Comparison of ENCODE assay signal across 24 cellular contexts in genomic region chr13:110334841-110335490, GRCh38. TPM values are rescaled to one million over a fixed set of nuclear protein-coding genes. Genes with fewer than 3 reads are reported as not detected.
DNase-seq lines count a peak whose midpoint lies in the region; ATAC-seq and TF ChIP-seq lines count a peak whose summit lies in the region.
"Had no signal": no experiment of that assay in that cellular context is flagged by ENCODE, and none has a peak within 500 bp of the region (broad histone marks: within the 10 kb centered on the region; RNA-seq: fewer than 3 reads in every experiment).

No MANE protein-coding gene starts in this region.

- TF ChIP-seq CTCF in A673 (conservative IDR thresholded peaks at IDR 0.05; ENCODE audit: low read depth, low read length) (no peak), esophagus squamous epithelium (IDR thresholded peaks at IDR 0.05) (no peak), prostate gland (IDR thresholded peaks at IDR 0.05) (no peak), omental fat pad (IDR thresholded peaks at IDR 0.05) (no peak)

- H3K9me3 ChIP-seq in A673 (ENCODE audit: low read depth, low read length, poor library complexity, severe bottlenecking), result no peaks in the 10 kb centered on the region
- peaks cover 7% of the 10 kb centered on the region for H3K9me3 ChIP-seq in SJSA1 (replicated peaks)
- H3K9me3 ChIP-seq in esophagus squamous epithelium, result no peaks in the 10 kb centered on the region
- no peaks in the 10 kb centered on the region for H3K9me3 ChIP-seq in prostate gland
- H3K9me3 ChIP-seq: heart left ventricle, lower lobe of right lung had no signal

- H3K9me3 Mint-ChIP-seq in activated T-helper 17 cell treated with anti-CD3 and anti-CD28 coated beads, Interleukin-2, amount 50 U/mL, for 72 hours, result peaks cover 6% of the 10 kb centered on the region
- H3K9me3 Mint-ChIP-seq: activated naive CD8-positive, alpha-beta T cell treated with anti-CD3 and anti-CD28 coated beads, Interleukin-2, amount 10 ng/mL, durations not matched to agents 7 days and 5 days; immature natural killer cell; stimulated activated naive CD8-positive, alpha-beta T cell treated with anti-CD3 and anti-CD28 coated beads, Interleukin-15, Interleukin-2, amounts not matched to agents 100 ng/mL and 50 ng/mL, for 24 hours had no signal

- DNase-seq in A673 (ENCODE audit: low spot score), result peak; percentile 34
- DNase-seq in SJSA1 (ENCODE audit: low read depth in 1 of 2, low spot score in 2 of 2), result peak in 1 of 2 experiments; percentile 63
- DNase-seq in esophagus squamous epithelium (lab: John Stamatoyannopoulos, UW), result no peak
- DNase-seq in prostate gland (ENCODE audit: low spot score), result no peak
- no peak for DNase-seq in activated CD4-positive, alpha-beta T cell treated with anti-CD3 and anti-CD28 coated beads for 48 hours
- DNase-seq in H7, result no peak
- DNase-seq in omental fat pad (ENCODE audit: low spot score), result no peak
- DNase-seq: activated naive CD8-positive, alpha-beta T cell treated with anti-CD3 and anti-CD28 coated beads, Interleukin-2, amount 10 ng/mL, durations not matched to agents 7 days and 5 days; activated T-cell treated with anti-CD3 and anti-CD28 coated beads, Interleukin-2, amount 50 U/mL, for 48 hours; GOT3; heart left ventricle; immature natural killer cell; Kasumi-1; lower lobe of right lung; naive B cell; NCI-H1105 treated with DMSO at 0.1 percent for 48 hours; NCI-H82; stimulated activated CD4-positive, alpha-beta T cell treated with anti-CD3 and anti-CD28 coated beads, Interleukin-2, amount 100 ng/mL, for 24 hours; T-helper 17 cell had no signal

- no TSS peak for BruUV-seq in A673 (replicated peaks; lab: Mats Ljungman, UMichigan)

- no peak overlapping the region for H3K4me3 Mint-ChIP-seq in activated T-helper 17 cell treated with anti-CD3 and anti-CD28 coated beads, Interleukin-2, amount 50 U/mL, for 72 hours
- H3K4me3 Mint-ChIP-seq: activated naive CD8-positive, alpha-beta T cell treated with anti-CD3 and anti-CD28 coated beads, Interleukin-2, amount 10 ng/mL, durations not matched to agents 7 days and 5 days; immature natural killer cell; naive B cell; stimulated activated naive CD8-positive, alpha-beta T cell treated with anti-CD3 and anti-CD28 coated beads, Interleukin-15, Interleukin-2, amounts not matched to agents 100 ng/mL and 50 ng/mL, for 24 hours; T-helper 17 cell had no signal

- TF ChIP-seq POLR2A in esophagus squamous epithelium (IDR thresholded peaks at IDR 0.05) (no peak), prostate gland (IDR thresholded peaks at IDR 0.05) (no peak)

- intact Hi-C loops in A673 (cut with micrococcal nuclease; ENCODE audit: unreplicated experiment) (no loop called here), esophagus squamous epithelium (cut with DNase I) (no loop called here), prostate gland (cut with DNase I) (no loop called here)

- ATAC-seq in activated T-helper 17 cell treated with anti-CD3 and anti-CD28 coated beads, Interleukin-2, amount 50 U/mL, for 72 hours (replicated peaks), result no peak
- ATAC-seq in omental fat pad (ENCODE audit: low FRiP score), result no peak
- ATAC-seq: heart left ventricle, lower lobe of right lung, T-helper 17 cell had no signal

- CTCF ChIA-PET in A673 (lab: Charles Lee), result no interaction called here

- POLR2A ChIA-PET in A673 (lab: Charles Lee; ENCODE audit: low non-redundant PET), result no interaction called here

- WGBS in esophagus squamous epithelium, 2 donors, result 80 to 86% methylated on average over 11 of the region's 11 CpGs
- 85% methylated on average over 11 of the region's 11 CpGs for WGBS in prostate gland

- peaks cover under 1% of the 10 kb centered on the region for H3K36me3 Mint-ChIP-seq in activated T-helper 17 cell treated with anti-CD3 and anti-CD28 coated beads, Interleukin-2, amount 50 U/mL, for 72 hours (ENCODE audit: low read depth)
- H3K36me3 Mint-ChIP-seq: activated naive CD8-positive, alpha-beta T cell treated with anti-CD3 and anti-CD28 coated beads, Interleukin-2, amount 10 ng/mL, durations not matched to agents 7 days and 5 days; immature natural killer cell had no signal

- peaks cover 30% of the 10 kb centered on the region for H3K27me3 Mint-ChIP-seq in activated T-helper 17 cell treated with anti-CD3 and anti-CD28 coated beads, Interleukin-2, amount 50 U/mL, for 72 hours

- H3K27ac ChIP-seq in A673 (ENCODE audit: low read depth, low read length, poor library complexity, severe bottlenecking) (no peak overlapping the region), SJSA1 (peak overlapping the region; percentile 20), esophagus squamous epithelium (peak overlapping the region; percentile 19 to 90 (median 69)), prostate gland (peak overlapping the region; percentile 15 to 82)
- H3K27ac ChIP-seq: C4-2B, cardiac muscle cell, parathyroid adenoma had no signal

- no peak overlapping the region for H3K27ac Mint-ChIP-seq in activated T-helper 17 cell treated with anti-CD3 and anti-CD28 coated beads, Interleukin-2, amount 50 U/mL, for 72 hours
- H3K27ac Mint-ChIP-seq: activated naive CD8-positive, alpha-beta T cell treated with anti-CD3 and anti-CD28 coated beads, Interleukin-2, amount 10 ng/mL, durations not matched to agents 7 days and 5 days; immature natural killer cell; stimulated activated naive CD8-positive, alpha-beta T cell treated with anti-CD3 and anti-CD28 coated beads, Interleukin-15, Interleukin-2, amounts not matched to agents 100 ng/mL and 50 ng/mL, for 24 hours; T-helper 17 cell had no signal

- H3K4me1 ChIP-seq in A673 (ENCODE audit: insufficient read depth, low read length, poor library complexity, severe bottlenecking) (peaks cover 13% of the 10 kb centered on the region), SJSA1 (replicated peaks) (peaks cover 89% of the 10 kb centered on the region), esophagus squamous epithelium (peaks cover 0 to 59% (median 24%) of the 10 kb centered on the region in 3 donors), prostate gland (replicated peaks) (no peaks in the 10 kb centered on the region)
- H3K4me1 ChIP-seq: parathyroid adenoma had no signal

- H3K4me1 Mint-ChIP-seq in activated T-helper 17 cell treated with anti-CD3 and anti-CD28 coated beads, Interleukin-2, amount 50 U/mL, for 72 hours, result no peaks in the 10 kb centered on the region
- H3K4me1 Mint-ChIP-seq: activated naive CD8-positive, alpha-beta T cell treated with anti-CD3 and anti-CD28 coated beads, Interleukin-2, amount 10 ng/mL, durations not matched to agents 7 days and 5 days; T-helper 17 cell had no signal

- H3K27me3 ChIP-seq in A673 (replicated peaks; ENCODE audit: insufficient read depth, low read depth, low read length, poor library complexity) (no peaks in the 10 kb centered on the region), SJSA1 (replicated peaks) (no peaks in the 10 kb centered on the region), esophagus squamous epithelium (no peaks in the 10 kb centered on the region), prostate gland (replicated peaks; ENCODE audit: insufficient read depth) (no peaks in the 10 kb centered on the region), H7 (ENCODE audit: control insufficient read depth, insufficient read depth, low read length) (no peaks in the 10 kb centered on the region)
- H3K27me3 ChIP-seq: cardiac muscle cell, heart left ventricle had no signal

- H3K4me3 ChIP-seq in A673 (ENCODE audit: low read depth, low read length, poor library complexity, severe bottlenecking) (no peak overlapping the region), SJSA1 (no peak overlapping the region), esophagus squamous epithelium (no peak overlapping the region), prostate gland (no peak overlapping the region), H7 (ENCODE audit: insufficient read depth, low read depth, low read length) (no peak overlapping the region)
- H3K4me3 ChIP-seq: cardiac muscle cell, heart left ventricle, lower lobe of right lung had no signal

- H3K36me3 ChIP-seq in A673 (ENCODE audit: insufficient read depth, low read length, poor library complexity, severe bottlenecking) (peaks cover 3% of the 10 kb centered on the region), SJSA1 (peaks cover 29% of the 10 kb centered on the region), esophagus squamous epithelium (no peaks in the 10 kb centered on the region), prostate gland (no peaks in the 10 kb centered on the region), H7 (replicated peaks; ENCODE audit: control insufficient read depth, insufficient read depth, low read length) (no peaks in the 10 kb centered on the region; the same call in 1 of the 2 replicates)
- H3K36me3 ChIP-seq: cardiac muscle cell had no signal

RNA-seq across cellular contexts. Expression of gene COL4A2, which starts 27.9 kb away (rescaled TPM):
- total RNA-seq in A673 (2021) (184 and 193 TPM in 2 replicates), esophagus squamous epithelium (100 to 1,000 TPM in 1 of 4 donors, 10 to 100 TPM in 3; 11.9 to 102 (median 43.5) TPM), prostate gland (100 to 1,000 TPM in 1 of 2 donors, 10 to 100 TPM in 1; 82.8 to 193 TPM), omental fat pad (100 to 1,000 TPM; 380 to 788 (median 684) TPM)
- 677 and 741 TPM in 2 replicates for total RNA-seq in SJSA1 (2014; rRNA removed; shearing (Covaris generic))
- total RNA-seq in activated T-helper 17 cell treated with anti-CD3 and anti-CD28 coated beads, Interleukin-2, amount 50 U/mL, for 72 hours, result under 1 TPM in 1 of 2 donors, not detected in 1; 0.56 TPM
- total RNA-seq in H7 (2014; rRNA removed; shearing (Covaris generic)), result 166 and 168 TPM in 2 replicates
- total RNA-seq: activated naive CD8-positive, alpha-beta T cell treated with anti-CD3 and anti-CD28 coated beads, Interleukin-2, amount 10 ng/mL, durations not matched to agents 7 days and 5 days had no signal

RNA-seq across cellular contexts. Expression of gene COL4A1, which starts 28.0 kb away (rescaled TPM):
- total RNA-seq in A673 (2021) (83.9 and 86.0 TPM in 2 replicates), esophagus squamous epithelium (10 to 100 TPM in 3 of 4 donors, 1 to 10 TPM in 1; 8.9 to 97.1 (median 40.2) TPM), prostate gland (100 to 1,000 TPM in 1 of 2 donors, 10 to 100 TPM in 1; 37.3 to 132 TPM), omental fat pad (1,000 to 10,000 TPM in 2 of 4 donors, 100 to 1,000 TPM in 2; 611 to 1,113 (median 995) TPM)
- 489 and 591 TPM in 2 replicates for total RNA-seq in SJSA1 (2014; rRNA removed; shearing (Covaris generic))
- not detected for total RNA-seq in activated T-helper 17 cell treated with anti-CD3 and anti-CD28 coated beads, Interleukin-2, amount 50 U/mL, for 72 hours
- total RNA-seq in H7 (2014; rRNA removed; shearing (Covaris generic)), result 131 and 135 TPM in 2 replicates
- total RNA-seq: activated naive CD8-positive, alpha-beta T cell treated with anti-CD3 and anti-CD28 coated beads, Interleukin-2, amount 10 ng/mL, durations not matched to agents 7 days and 5 days had no signal

Comparison
In these comparisons a context has a peak if more than half of its experiments do, and no peak if none do; other contexts are left out.
1. RNA of gene COL4A2, which starts 27.9 kb away (total RNA-seq): 380 to 788 TPM in omental fat pad, 677 to 741 TPM in SJSA1, 82.8 to 193 TPM in prostate gland, 184 to 193 TPM in A673, 166 to 168 TPM in H7 and 11.9 to 102 TPM in esophagus squamous epithelium; 0.56 TPM in activated T-helper 17 cell treated with anti-CD3 and anti-CD28 coated beads, Interleukin-2, amount 50 U/mL, for 72 hours; every median in the first group is over 4 times any median in the second.
2. RNA of gene COL4A1, which starts 28.0 kb away (total RNA-seq): 611 to 1,113 TPM in omental fat pad, 489 to 591 TPM in SJSA1, 131 to 135 TPM in H7, 37.3 to 132 TPM in prostate gland, 83.9 to 86.0 TPM in A673 and 8.9 to 97.1 TPM in esophagus squamous epithelium; not detected in activated T-helper 17 cell treated with anti-CD3 and anti-CD28 coated beads, Interleukin-2, amount 50 U/mL, for 72 hours; every median in the first group is over 4 times any median in the second.